In the genomic region with DNA sequence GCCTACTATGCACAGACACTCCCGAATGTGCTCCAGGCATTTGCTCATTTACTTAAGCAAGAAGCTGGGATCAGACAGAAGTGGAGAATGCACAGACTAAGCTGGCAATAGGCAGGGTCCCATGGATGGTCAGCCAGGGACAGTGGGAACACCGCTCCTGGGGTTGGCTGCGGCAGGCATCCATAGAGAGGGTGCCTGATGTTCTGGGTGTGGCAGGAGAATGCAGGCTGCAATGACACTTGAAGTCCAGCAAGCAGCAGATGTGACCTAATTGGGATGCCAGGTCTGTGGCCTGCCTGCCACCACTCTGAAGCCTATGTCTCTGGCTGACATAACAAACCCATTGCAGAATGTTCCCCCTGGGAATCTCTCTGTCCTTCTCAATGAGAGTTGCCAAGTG, we compare ENCODE assay signal across 29 cellular contexts. TPM values are rescaled to one million over a fixed set of nuclear protein-coding genes. Genes with fewer than 3 reads are reported as not detected.
"Had no signal": no experiment of that assay in that cellular context is flagged by ENCODE, and none has a peak within 500 bp of the region (broad histone marks: within the 10 kb centered on the region; RNA-seq: fewer than 3 reads in every experiment).

No MANE protein-coding gene starts in this region.

- DNase-seq: caudate nucleus; cerebellar nuclear complex; effector CD8-positive, alpha-beta T cell; esophagus squamous epithelium; foreskin melanocyte; hypothalamus; immature natural killer cell; left lung; mesenchymal stem cell; midbrain; naive thymus-derived CD4-positive, alpha-beta T cell; nephron progenitor cell; nucleus accumbens; pancreas; stimulated activated CD4-positive, alpha-beta T cell treated with anti-CD3 and anti-CD28 coated beads, Interleukin-2, amount 100 ng/mL, for 24 hours; stimulated activated CD4-positive, alpha-beta T cell treated with anti-CD3 and anti-CD28 coated beads, Interleukin-4, amount 100 ng/mL, for 24 hours; stimulated activated naive B cell treated with anti-CD40 and anti-IgM and Interleukin-4, amounts not matched to agents 10 μg/mL and 1 μg/mL and 100 μg/mL, for 72 hours; upper lobe of right lung; uterus had no signal

- H3K27ac ChIP-seq: esophagus squamous epithelium, left lung, pancreas, thoracic aorta, tibial nerve, upper lobe of right lung, uterus had no signal

- H3K36me3 Mint-ChIP-seq: immature natural killer cell; naive thymus-derived CD4-positive, alpha-beta T cell; stimulated activated naive B cell treated with anti-CD40 and anti-IgM and Interleukin-4, amounts not matched to agents 10 μg/mL and 1 μg/mL and 100 μg/mL, for 72 hours had no signal

- H3K4me3 ChIP-seq: esophagus squamous epithelium, left lung, pancreas, thoracic aorta, tibial nerve, upper lobe of right lung, uterus had no signal

- ATAC-seq: left lung; naive thymus-derived CD4-positive, alpha-beta T cell; pancreas; sciatic nerve; stimulated activated naive B cell treated with anti-CD40 and anti-IgM and Interleukin-4, amounts not matched to agents 10 μg/mL and 1 μg/mL and 100 μg/mL, for 72 hours; upper lobe of right lung had no signal

- H3K4me1 ChIP-seq: left lung, pancreas, tibial nerve, upper lobe of right lung, uterus had no signal

- H3K27ac Mint-ChIP-seq: dendritic cell treated with granulocyte-macrophage colony-stimulating factor and Interleukin-4, amounts not matched to agents 40 ng/mL and 50 ng/mL, for 4 days; immature natural killer cell; naive thymus-derived CD4-positive, alpha-beta T cell; nephron progenitor cell; stimulated activated naive B cell treated with anti-CD40 and anti-IgM and Interleukin-4, amounts not matched to agents 10 μg/mL and 1 μg/mL and 100 μg/mL, for 72 hours; stimulated activated naive CD8-positive, alpha-beta T cell treated with anti-CD3 and anti-CD28 coated beads, Interleukin-15, Interleukin-2, amounts not matched to agents 100 ng/mL and 50 ng/mL, for 24 hours had no signal

- H3K4me3 Mint-ChIP-seq: dendritic cell treated with granulocyte-macrophage colony-stimulating factor and Interleukin-4, amounts not matched to agents 40 ng/mL and 50 ng/mL, for 4 days; immature natural killer cell; naive thymus-derived CD4-positive, alpha-beta T cell; nephron progenitor cell; stimulated activated naive B cell treated with anti-CD40 and anti-IgM and Interleukin-4, amounts not matched to agents 10 μg/mL and 1 μg/mL and 100 μg/mL, for 72 hours; stimulated activated naive CD8-positive, alpha-beta T cell treated with anti-CD3 and anti-CD28 coated beads, Interleukin-15, Interleukin-2, amounts not matched to agents 100 ng/mL and 50 ng/mL, for 24 hours had no signal

- H3K27me3 ChIP-seq: uterus had no signal

- H3K9me3 Mint-ChIP-seq: dendritic cell treated with granulocyte-macrophage colony-stimulating factor and Interleukin-4, amounts not matched to agents 40 ng/mL and 50 ng/mL, for 4 days; immature natural killer cell; nephron progenitor cell; stimulated activated naive CD8-positive, alpha-beta T cell treated with anti-CD3 and anti-CD28 coated beads, Interleukin-15, Interleukin-2, amounts not matched to agents 100 ng/mL and 50 ng/mL, for 24 hours had no signal

- H3K9me3 ChIP-seq: left lung, pancreas, thoracic aorta, upper lobe of right lung, uterus had no signal

- H3K4me1 Mint-ChIP-seq: immature natural killer cell; nephron progenitor cell; stimulated activated naive B cell treated with anti-CD40 and anti-IgM and Interleukin-4, amounts not matched to agents 10 μg/mL and 1 μg/mL and 100 μg/mL, for 72 hours had no signal

- H3K36me3 ChIP-seq: esophagus squamous epithelium, left lung, pancreas, thoracic aorta, tibial nerve, upper lobe of right lung, uterus had no signal

RNA-seq across cellular contexts. Expression of gene SLC6A11, which starts 40.2 kb away (rescaled TPM):
- total RNA-seq: endothelial cell of umbilical vein; epithelial cell of proximal tubule; lung microvascular endothelial cell; naive thymus-derived CD4-positive, alpha-beta T cell; pulmonary artery endothelial cell; skeletal muscle tissue; thoracic aorta had no signal
- polyA plus RNA-seq: endothelial cell of umbilical vein; immature natural killer cell; naive thymus-derived CD4-positive, alpha-beta T cell had no signal
